Comparison of ENCODE assay signal across 28 cellular contexts in the genomic region with DNA sequence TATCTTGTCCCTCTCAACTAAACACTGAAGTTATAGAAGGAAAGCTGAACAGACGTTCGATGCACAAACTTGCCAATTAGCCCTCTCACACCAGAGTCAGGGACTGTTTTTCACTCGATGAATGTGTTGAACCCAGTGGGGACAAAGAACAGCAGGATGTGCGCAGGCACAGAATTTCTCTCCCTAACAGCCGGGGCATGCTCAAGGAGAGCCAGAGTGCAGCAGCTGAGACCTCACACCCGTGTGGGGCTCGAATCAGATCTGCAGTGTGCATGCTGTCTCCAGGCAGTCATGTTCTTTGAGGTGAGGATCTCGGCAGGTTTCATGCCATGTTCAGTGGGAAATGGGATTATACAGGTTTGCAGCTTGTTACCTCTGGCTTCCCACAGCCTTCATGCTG.
"Had no signal": no experiment of that assay in that cellular context is flagged by ENCODE, and none has a peak within 500 bp of the region (broad histone marks: within the 10 kb centered on the region; RNA-seq: fewer than 3 reads in every experiment).

No MANE protein-coding gene starts in this region.

- H3K36me3 Mint-ChIP-seq: natural killer cell; neural progenitor cell; stimulated activated memory B cell treated with anti-CD40 and anti-IgM and Interleukin-4, amounts not matched to agents 10 μg/mL and 1 μg/mL and 100 μg/mL, for 72 hours; type B pancreatic cell had no signal

- DNase-seq: naive thymus-derived CD4-positive, alpha-beta T cell; natural killer cell; occipital lobe; ovary; psoas muscle; right cardiac atrium; right lobe of liver; sigmoid colon; spleen; stimulated activated CD4-positive, alpha-beta T cell treated with anti-CD3 and anti-CD28 coated beads, Interleukin-12 subunit alpha, Interleukin-12 subunit beta, amount 100 ng/mL, for 4 hours; stimulated activated CD4-positive, alpha-beta T cell treated with anti-CD3 and anti-CD28 coated beads, Interleukin-1b, Interleukin-23, amount 100 ng/mL, for 48 hours; stimulated activated CD4-positive, alpha-beta T cell treated with anti-CD3 and anti-CD28 coated beads, Interleukin-4, amount 100 ng/mL, for 1 hour; stimulated activated CD4-positive, alpha-beta T cell treated with anti-CD3 and anti-CD28 coated beads, Interleukin-4, amount 100 ng/mL, for 4 hours; stimulated activated CD8-positive, alpha-beta memory T cell treated with anti-CD3 and anti-CD28 coated beads, Interleukin-4, amount 100 ng/mL, for 48 hours; stimulated activated naive CD4-positive, alpha-beta T cell; stimulated activated naive CD8-positive, alpha-beta T cell treated with anti-CD3 and anti-CD28 coated beads, Interleukin-15, amount 100 ng/mL, for 72 hours; stimulated activated naive CD8-positive, alpha-beta T cell treated with anti-CD3 and anti-CD28 coated beads, Interleukin-15, Interleukin-2, amounts not matched to agents 100 U/mL and 50 U/mL, for 24 hours; substantia nigra; testis; tibial artery; transverse colon; upper lobe of right lung; uterus had no signal

- H3K4me3 Mint-ChIP-seq: naive thymus-derived CD4-positive, alpha-beta T cell; natural killer cell; nephron; neural progenitor cell; stimulated activated memory B cell treated with anti-CD40 and anti-IgM and Interleukin-4, amounts not matched to agents 10 μg/mL and 1 μg/mL and 100 μg/mL, for 72 hours; stimulated activated naive CD8-positive, alpha-beta T cell treated with anti-CD3 and anti-CD28 coated beads, Interleukin-15, amount 100 ng/mL, for 72 hours; type B pancreatic cell had no signal

- H3K27ac Mint-ChIP-seq: natural killer cell; nephron; neural progenitor cell; progenitor cell of endocrine pancreas; stimulated activated memory B cell treated with anti-CD40 and anti-IgM and Interleukin-4, amounts not matched to agents 10 μg/mL and 1 μg/mL and 100 μg/mL, for 72 hours; stimulated activated naive CD8-positive, alpha-beta T cell treated with anti-CD3 and anti-CD28 coated beads, Interleukin-15, amount 100 ng/mL, for 72 hours; type B pancreatic cell had no signal

- H3K4me1 Mint-ChIP-seq: nephron; stimulated activated memory B cell treated with anti-CD40 and anti-IgM and Interleukin-4, amounts not matched to agents 10 μg/mL and 1 μg/mL and 100 μg/mL, for 72 hours had no signal

- H3K9me3 Mint-ChIP-seq: natural killer cell; stimulated activated naive CD8-positive, alpha-beta T cell treated with anti-CD3 and anti-CD28 coated beads, Interleukin-15, amount 100 ng/mL, for 72 hours; type B pancreatic cell had no signal

- ATAC-seq: naive thymus-derived CD4-positive, alpha-beta T cell; natural killer cell; psoas muscle; right cardiac atrium; right lobe of liver; stimulated activated memory B cell treated with anti-CD40 and anti-IgM and Interleukin-4, amounts not matched to agents 10 μg/mL and 1 μg/mL and 100 μg/mL, for 72 hours; stimulated activated naive CD8-positive, alpha-beta T cell treated with anti-CD3 and anti-CD28 coated beads, Interleukin-15, amount 100 ng/mL, for 72 hours; stimulated activated naive CD8-positive, alpha-beta T cell treated with anti-CD3 and anti-CD28 coated beads, Interleukin-15, Interleukin-2, amounts not matched to agents 100 U/mL and 50 U/mL, for 24 hours; upper lobe of right lung had no signal
